In genomic region chr4:164755432-164755831, GRCh38 we compare ENCODE assay signal across 38 cellular contexts. TPM values are rescaled to one million over a fixed set of nuclear protein-coding genes. Genes with fewer than 3 reads are reported as not detected.
"Had no signal": no experiment of that assay in that cellular context is flagged by ENCODE, and none has a peak within 500 bp of the region (broad histone marks: within the 10 kb centered on the region; RNA-seq: fewer than 3 reads in every experiment).

No MANE protein-coding gene starts in this region.

- H3K27me3 ChIP-seq: ascending aorta, cardiac muscle cell had no signal

- H3K4me1 ChIP-seq: ascending aorta had no signal

- H3K27ac ChIP-seq: ascending aorta, cardiac muscle cell had no signal

- H3K27me3 Mint-ChIP-seq: activated B cell treated with CpG ODN at 0.5 μM for 24 hours; activated naive CD4-positive, alpha-beta T cell treated with anti-CD3 and anti-CD28 coated beads, Interleukin-2, amount 10 ng/mL, durations not matched to agents 7 days and 5 days; activated naive CD8-positive, alpha-beta T cell treated with anti-CD3 and anti-CD28 coated beads, Interleukin-2, amount 10 ng/mL, durations not matched to agents 7 days and 5 days; brain had no signal

- H3K9me3 ChIP-seq: ascending aorta had no signal

- H3K36me3 ChIP-seq: ascending aorta, cardiac muscle cell had no signal

- H3K4me3 Mint-ChIP-seq: activated B cell treated with CpG ODN at 0.5 μM for 24 hours; activated CD4-positive, alpha-beta memory T cell treated with anti-CD3 and anti-CD28 coated beads for 36 hours; activated CD4-positive, alpha-beta T cell treated with anti-CD3 and anti-CD28 coated beads, Interleukin-2, amount 10 ng/mL, durations not matched to agents 24 days and 14 days; activated CD8-positive, alpha-beta T cell treated with anti-CD3 and anti-CD28 coated beads for 36 hours; activated naive CD4-positive, alpha-beta T cell treated with anti-CD3 and anti-CD28 coated beads, Interleukin-2, amount 10 ng/mL, durations not matched to agents 7 days and 5 days; activated naive CD4-positive, alpha-beta T cell treated with anti-CD3 and anti-CD28 coated beads, Interleukin-2, amount 50 U/mL, for 24 hours; activated naive CD8-positive, alpha-beta T cell; activated naive CD8-positive, alpha-beta T cell treated with anti-CD3 and anti-CD28 coated beads, Interleukin-2, amount 10 ng/mL, durations not matched to agents 7 days and 5 days; activated naive CD8-positive, alpha-beta T cell treated with anti-CD3 and anti-CD28 coated beads, Interleukin-2, amount 50 U/mL, for 24 hours; activated T-cell treated with anti-CD3 and anti-CD28 coated beads, Interleukin-2, amount 50 U/mL, for 4 hours; activated T-cell treated with anti-CD3 and anti-CD28 coated beads, Interleukin-2, amount 50 U/mL, for 72 hours; activated T-helper 1 cell treated with anti-CD3 and anti-CD28 coated beads, Interleukin-12 subunit alpha, Interleukin-12 subunit beta, Interleukin-2, Interleukin-4 antibody, amounts not matched to agents 30 ng/mL and 10 ng/mL and 1 ng/mL, durations not matched to agents 14 hours and 24 hours and 36 hours; activated T-helper 17 cell treated with anti-CD3 and anti-CD28 coated beads, Interleukin-2, amount 50 U/mL, for 72 hours; brain; central memory CD8-positive, alpha-beta T cell; T-cell; T-helper 17 cell had no signal

- DNase-seq: activated B cell treated with CpG ODN at 0.5 μM for 24 hours; activated CD4-positive, alpha-beta memory T cell treated with anti-CD3 and anti-CD28 coated beads for 36 hours; activated CD4-positive, alpha-beta T cell treated with anti-CD3 and anti-CD28 coated beads for 4 hours; activated CD4-positive, alpha-beta T cell treated with anti-CD3 and anti-CD28 coated beads, Interleukin-2, amount 10 ng/mL, durations not matched to agents 24 days and 14 days; activated CD4-positive, alpha-beta T cell treated with anti-CD3 and anti-CD28 coated beads, Interleukin-2, amount 50 U/mL, for 1 hour; activated CD4-positive, alpha-beta T cell treated with anti-CD3 and anti-CD28 coated beads, Interleukin-2, amount 50 U/mL, for 4 hours; activated CD4-positive, CD25-positive, alpha-beta regulatory T cell treated with anti-CD3 and anti-CD28 coated beads, Interleukin-2, amount 50 U/mL, for 72 hours; activated CD8-positive, alpha-beta memory T cell treated with anti-CD3 and anti-CD28 coated beads, Interleukin-2, amount 50 U/mL, for 4 hours; activated CD8-positive, alpha-beta T cell treated with anti-CD3 and anti-CD28 coated beads for 36 hours; activated gamma-delta T cell; activated naive CD4-positive, alpha-beta T cell treated with anti-CD3 and anti-CD28 coated beads, Interleukin-2, amount 10 ng/mL, durations not matched to agents 7 days and 5 days; activated naive CD4-positive, alpha-beta T cell treated with Interleukin-2 at 50 U/mL for 16 hours; activated naive CD8-positive, alpha-beta T cell treated with anti-CD3 and anti-CD28 coated beads, Interleukin-2, amount 10 ng/mL, durations not matched to agents 7 days and 5 days; activated naive CD8-positive, alpha-beta T cell treated with anti-CD3 and anti-CD28 coated beads, Interleukin-2, amount 50 U/mL, for 24 hours; activated T-cell treated with anti-CD3 and anti-CD28 coated beads for 4 hours; activated T-cell treated with anti-CD3 and anti-CD28 coated beads, Interleukin-2, amount 50 U/mL, for 1 hour; activated T-cell treated with anti-CD3 and anti-CD28 coated beads, Interleukin-2, amount 50 U/mL, for 4 hours; activated T-cell treated with anti-CD3 and anti-CD28 coated beads, Interleukin-2, amount 50 U/mL, for 72 hours; amygdala; anterior cingulate cortex; caudate nucleus; cerebellar nuclear complex; T-cell; T-helper 17 cell; T1000 had no signal

- H3K4me1 Mint-ChIP-seq: activated B cell treated with CpG ODN at 0.5 μM for 24 hours; activated CD4-positive, alpha-beta T cell treated with anti-CD3 and anti-CD28 coated beads, Interleukin-2, amount 10 ng/mL, durations not matched to agents 24 days and 14 days; activated naive CD4-positive, alpha-beta T cell treated with anti-CD3 and anti-CD28 coated beads, Interleukin-2, amount 10 ng/mL, durations not matched to agents 7 days and 5 days; activated naive CD4-positive, alpha-beta T cell treated with anti-CD3 and anti-CD28 coated beads, Interleukin-2, amount 50 U/mL, for 24 hours; activated naive CD8-positive, alpha-beta T cell treated with anti-CD3 and anti-CD28 coated beads, Interleukin-2, amount 10 ng/mL, durations not matched to agents 7 days and 5 days; activated naive CD8-positive, alpha-beta T cell treated with anti-CD3 and anti-CD28 coated beads, Interleukin-2, amount 50 U/mL, for 24 hours; activated T-helper 17 cell treated with anti-CD3 and anti-CD28 coated beads, Interleukin-2, amount 50 U/mL, for 72 hours; brain; central memory CD8-positive, alpha-beta T cell; T-cell; T-helper 17 cell had no signal

- H3K9me3 Mint-ChIP-seq: activated CD4-positive, alpha-beta T cell treated with anti-CD3 and anti-CD28 coated beads, Interleukin-2, amount 10 ng/mL, durations not matched to agents 24 days and 14 days; activated naive CD4-positive, alpha-beta T cell treated with anti-CD3 and anti-CD28 coated beads, Interleukin-2, amount 10 ng/mL, durations not matched to agents 7 days and 5 days; activated naive CD8-positive, alpha-beta T cell treated with anti-CD3 and anti-CD28 coated beads, Interleukin-2, amount 10 ng/mL, durations not matched to agents 7 days and 5 days; activated T-helper 1 cell treated with anti-CD3 and anti-CD28 coated beads, Interleukin-12 subunit alpha, Interleukin-12 subunit beta, Interleukin-2, Interleukin-4 antibody, amounts not matched to agents 30 ng/mL and 10 ng/mL and 1 ng/mL, durations not matched to agents 14 hours and 24 hours and 36 hours; central memory CD8-positive, alpha-beta T cell had no signal

- H3K4me3 ChIP-seq: ascending aorta, cardiac muscle cell had no signal

- H3K36me3 Mint-ChIP-seq: activated naive CD4-positive, alpha-beta T cell treated with anti-CD3 and anti-CD28 coated beads, Interleukin-2, amount 10 ng/mL, durations not matched to agents 7 days and 5 days; activated naive CD4-positive, alpha-beta T cell treated with anti-CD3 and anti-CD28 coated beads, Interleukin-2, amount 50 U/mL, for 24 hours; activated naive CD8-positive, alpha-beta T cell treated with anti-CD3 and anti-CD28 coated beads, Interleukin-2, amount 10 ng/mL, durations not matched to agents 7 days and 5 days; brain; T-cell had no signal

- ATAC-seq: activated CD8-positive, alpha-beta T cell treated with anti-CD3 and anti-CD28 coated beads for 36 hours; activated naive CD8-positive, alpha-beta T cell treated with anti-CD3 and anti-CD28 coated beads, Interleukin-2, amount 50 U/mL, for 24 hours; activated T-cell treated with anti-CD3 and anti-CD28 coated beads, Interleukin-2, amount 50 U/mL, for 4 hours; activated T-cell treated with anti-CD3 and anti-CD28 coated beads, Interleukin-2, amount 50 U/mL, for 72 hours; activated T-helper 17 cell treated with anti-CD3 and anti-CD28 coated beads, Interleukin-2, amount 50 U/mL, for 72 hours; T-cell; T-helper 17 cell had no signal

- H3K27ac Mint-ChIP-seq: activated B cell treated with CpG ODN at 0.5 μM for 24 hours; activated CD4-positive, alpha-beta memory T cell treated with anti-CD3 and anti-CD28 coated beads for 36 hours; activated CD4-positive, alpha-beta T cell treated with anti-CD3 and anti-CD28 coated beads, Interleukin-2, amount 10 ng/mL, durations not matched to agents 24 days and 14 days; activated CD8-positive, alpha-beta T cell treated with anti-CD3 and anti-CD28 coated beads for 36 hours; activated naive CD4-positive, alpha-beta T cell treated with anti-CD3 and anti-CD28 coated beads, Interleukin-2, amount 10 ng/mL, durations not matched to agents 7 days and 5 days; activated naive CD4-positive, alpha-beta T cell treated with anti-CD3 and anti-CD28 coated beads, Interleukin-2, amount 50 U/mL, for 24 hours; activated naive CD8-positive, alpha-beta T cell; activated naive CD8-positive, alpha-beta T cell treated with anti-CD3 and anti-CD28 coated beads, Interleukin-2, amount 10 ng/mL, durations not matched to agents 7 days and 5 days; activated naive CD8-positive, alpha-beta T cell treated with anti-CD3 and anti-CD28 coated beads, Interleukin-2, amount 50 U/mL, for 24 hours; activated T-cell treated with anti-CD3 and anti-CD28 coated beads, Interleukin-2, amount 50 U/mL, for 72 hours; activated T-helper 1 cell treated with anti-CD3 and anti-CD28 coated beads, Interleukin-12 subunit alpha, Interleukin-12 subunit beta, Interleukin-2, Interleukin-4 antibody, amounts not matched to agents 30 ng/mL and 10 ng/mL and 1 ng/mL, durations not matched to agents 14 hours and 24 hours and 36 hours; activated T-helper 17 cell treated with anti-CD3 and anti-CD28 coated beads, Interleukin-2, amount 50 U/mL, for 72 hours; brain; T-cell; T-helper 17 cell had no signal

- FAIRE-seq: bronchial epithelial cell, TTC549 had no signal

RNA-seq across cellular contexts. Expression of gene SMIM31, which starts 1.5 kb away (rescaled TPM):
- total RNA-seq: activated B cell treated with CpG ODN at 0.5 μM for 24 hours; activated CD4-positive, alpha-beta memory T cell treated with anti-CD3 and anti-CD28 coated beads for 36 hours; activated CD4-positive, alpha-beta T cell treated with anti-CD3 and anti-CD28 coated beads, Interleukin-2, amount 10 ng/mL, durations not matched to agents 24 days and 14 days; activated CD8-positive, alpha-beta memory T cell treated with anti-CD3 and anti-CD28 coated beads for 36 hours; activated CD8-positive, alpha-beta T cell treated with anti-CD3 and anti-CD28 coated beads for 36 hours; activated naive CD8-positive, alpha-beta T cell treated with anti-CD3 and anti-CD28 coated beads, Interleukin-2, amount 10 ng/mL, durations not matched to agents 7 days and 5 days; activated T-cell treated with anti-CD3 and anti-CD28 coated beads, Interleukin-2, amount 50 U/mL, for 4 hours; activated T-cell treated with anti-CD3 and anti-CD28 coated beads, Interleukin-2, amount 50 U/mL, for 72 hours; activated T-helper 1 cell treated with anti-CD3 and anti-CD28 coated beads, Interleukin-12 subunit alpha, Interleukin-12 subunit beta, Interleukin-2, Interleukin-4 antibody, amounts not matched to agents 30 ng/mL and 10 ng/mL and 1 ng/mL, durations not matched to agents 14 hours and 24 hours and 36 hours; activated T-helper 17 cell treated with anti-CD3 and anti-CD28 coated beads, Interleukin-2, amount 50 U/mL, for 72 hours; ascending aorta; bronchial epithelial cell; cardiac muscle cell; T-cell; T-helper 1 cell treated with Interleukin-12 subunit alpha and Interleukin-12 subunit beta and Interleukin-4 antibody, amounts not matched to agents 30 ng/mL and 1 ng/mL, for 36 hours; T-helper 17 cell; T-helper 2 cell treated with Interferon-gamma antibody and Interleukin-4, amounts not matched to agents 100 ng/mL and 5 ng/mL, for 36 hours had no signal
- polyA plus RNA-seq: cardiac muscle cell had no signal
